Comparison of ENCODE assay signal across 30 cellular contexts in genomic region chrX:17798921-17799320, GRCh38.
"Had no signal": no experiment of that assay in that cellular context is flagged by ENCODE, and none has a peak within 500 bp of the region (broad histone marks: within the 10 kb centered on the region; RNA-seq: fewer than 3 reads in every experiment).

No MANE protein-coding gene starts in this region.

- H3K27me3 Mint-ChIP-seq: naive B cell; naive thymus-derived CD8-positive, alpha-beta T cell; progenitor cell of endocrine pancreas; stimulated activated naive CD8-positive, alpha-beta T cell treated with anti-CD3 and anti-CD28 coated beads, Interleukin-15, Interleukin-2, amounts not matched to agents 100 ng/mL and 50 ng/mL, for 24 hours had no signal

- H3K9ac ChIP-seq: parathyroid adenoma had no signal

- DNase-seq: naive B cell; naive thymus-derived CD8-positive, alpha-beta T cell; nephron progenitor cell; occipital lobe; ovary; posterior cingulate gyrus; psoas muscle; right cardiac atrium; right lobe of liver; sigmoid colon; small intestine; stimulated activated CD4-positive, alpha-beta T cell treated with anti-CD3 and anti-CD28 coated beads, Interleukin-15, amount 100 ng/mL, for 24 hours; stimulated activated CD4-positive, alpha-beta T cell treated with anti-CD3 and anti-CD28 coated beads, Interleukin-2, amount 100 ng/mL, for 24 hours; stimulated activated CD4-positive, alpha-beta T cell treated with anti-CD3 and anti-CD28 coated beads, Interleukin-2, amount 100 ng/mL, for 48 hours; stimulated activated CD4-positive, alpha-beta T cell treated with anti-CD3 and anti-CD28 coated beads, Interleukin-4, amount 100 ng/mL, for 24 hours; stimulated activated naive B cell treated with anti-CD40 and anti-IgM and Interleukin-4, amounts not matched to agents 10 μg/mL and 1 μg/mL and 100 μg/mL, for 72 hours; stimulated activated naive CD4-positive, alpha-beta T cell treated with Interleukin-2 at 50 U/mL for 16 hours; stomach; thyroid gland; trophoblast cell; upper lobe of left lung had no signal

- H3K4me3 ChIP-seq: ovary, psoas muscle, right lobe of liver, sigmoid colon, stomach, thoracic aorta, thyroid gland, tibial nerve, upper lobe of left lung, vagina had no signal

- H3K9me3 Mint-ChIP-seq: naive B cell; naive thymus-derived CD8-positive, alpha-beta T cell; natural killer cell treated with Interleukin-12 subunit alpha and Interleukin-12 subunit beta and Interleukin-15 and Interleukin-18, amount 100 ng/mL, for 72 hours; neural crest cell; stimulated activated effector memory CD8-positive, alpha-beta T cell treated with anti-CD3 and anti-CD28 coated beads, Interleukin-12 subunit alpha, Interleukin-12 subunit beta, amount 100 ng/mL, for 72 hours; stimulated activated naive B cell treated with anti-CD40 and anti-IgM and Interleukin-4, amounts not matched to agents 10 μg/mL and 1 μg/mL and 100 μg/mL, for 72 hours; stimulated activated naive CD8-positive, alpha-beta T cell treated with anti-CD3 and anti-CD28 coated beads, Interleukin-15, Interleukin-2, amounts not matched to agents 100 ng/mL and 50 ng/mL, for 24 hours had no signal

- H3K79me2 ChIP-seq: parathyroid adenoma had no signal

- H3K9me3 ChIP-seq: ovary, psoas muscle, right lobe of liver, sigmoid colon, stomach, thoracic aorta, thyroid gland, tibial nerve, upper lobe of left lung, vagina had no signal

- H3K4me3 Mint-ChIP-seq: naive B cell; naive thymus-derived CD8-positive, alpha-beta T cell; natural killer cell treated with Interleukin-12 subunit alpha and Interleukin-12 subunit beta and Interleukin-15 and Interleukin-18, amount 100 ng/mL, for 72 hours; nephron progenitor cell; neural crest cell; stimulated activated effector memory CD8-positive, alpha-beta T cell treated with anti-CD3 and anti-CD28 coated beads, Interleukin-12 subunit alpha, Interleukin-12 subunit beta, amount 100 ng/mL, for 72 hours; stimulated activated naive B cell treated with anti-CD40 and anti-IgM and Interleukin-4, amounts not matched to agents 10 μg/mL and 1 μg/mL and 100 μg/mL, for 72 hours; stimulated activated naive CD8-positive, alpha-beta T cell treated with anti-CD3 and anti-CD28 coated beads, Interleukin-15, Interleukin-2, amounts not matched to agents 100 ng/mL and 50 ng/mL, for 24 hours had no signal

- H3K4me1 ChIP-seq: parathyroid adenoma, psoas muscle, right lobe of liver, sigmoid colon, stomach, thyroid gland, tibial nerve, upper lobe of left lung, vagina had no signal

- H3K27ac Mint-ChIP-seq: naive B cell; natural killer cell treated with Interleukin-12 subunit alpha and Interleukin-12 subunit beta and Interleukin-15 and Interleukin-18, amount 100 ng/mL, for 72 hours; progenitor cell of endocrine pancreas; stimulated activated effector memory CD8-positive, alpha-beta T cell treated with anti-CD3 and anti-CD28 coated beads, Interleukin-12 subunit alpha, Interleukin-12 subunit beta, amount 100 ng/mL, for 72 hours; stimulated activated naive B cell treated with anti-CD40 and anti-IgM and Interleukin-4, amounts not matched to agents 10 μg/mL and 1 μg/mL and 100 μg/mL, for 72 hours; stimulated activated naive CD8-positive, alpha-beta T cell treated with anti-CD3 and anti-CD28 coated beads, Interleukin-15, Interleukin-2, amounts not matched to agents 100 ng/mL and 50 ng/mL, for 24 hours had no signal

- H3K27me3 ChIP-seq: ovary, right lobe of liver, sigmoid colon, stomach, thyroid gland, tibial nerve, upper lobe of left lung, vagina had no signal

- H3K36me3 Mint-ChIP-seq: naive B cell; natural killer cell treated with Interleukin-12 subunit alpha and Interleukin-12 subunit beta and Interleukin-15 and Interleukin-18, amount 100 ng/mL, for 72 hours; stimulated activated effector memory CD8-positive, alpha-beta T cell treated with anti-CD3 and anti-CD28 coated beads, Interleukin-12 subunit alpha, Interleukin-12 subunit beta, amount 100 ng/mL, for 72 hours; stimulated activated naive B cell treated with anti-CD40 and anti-IgM and Interleukin-4, amounts not matched to agents 10 μg/mL and 1 μg/mL and 100 μg/mL, for 72 hours had no signal

- H2AFZ ChIP-seq: parathyroid adenoma had no signal

- H3K4me1 Mint-ChIP-seq: naive B cell; stimulated activated effector memory CD8-positive, alpha-beta T cell treated with anti-CD3 and anti-CD28 coated beads, Interleukin-12 subunit alpha, Interleukin-12 subunit beta, amount 100 ng/mL, for 72 hours; stimulated activated naive B cell treated with anti-CD40 and anti-IgM and Interleukin-4, amounts not matched to agents 10 μg/mL and 1 μg/mL and 100 μg/mL, for 72 hours had no signal

- H3K36me3 ChIP-seq: ovary, right lobe of liver, thoracic aorta, vagina had no signal

- H3K27ac ChIP-seq: ovary, parathyroid adenoma, psoas muscle, right lobe of liver, sigmoid colon, stomach, thoracic aorta, thyroid gland, tibial nerve, upper lobe of left lung, vagina had no signal
